In genomic region chr15:55743615-55743978, GRCh38 we compare ENCODE assay signal across 10 cellular contexts. TPM values are rescaled to one million over a fixed set of nuclear protein-coding genes. Genes with fewer than 3 reads are reported as not detected.
DNase-seq lines count a peak whose midpoint lies in the region; ATAC-seq and TF ChIP-seq lines count a peak whose summit lies in the region.
"Had no signal": no experiment of that assay in that cellular context is flagged by ENCODE, and none has a peak within 500 bp of the region (broad histone marks: within the 10 kb centered on the region; RNA-seq: fewer than 3 reads in every experiment).

No MANE protein-coding gene starts in this region.

- no peak for ATAC-seq in left lung
- no peak for ATAC-seq in GM18520 (IDR thresholded peaks at IDR 0.05; ENCODE audit: unreplicated experiment)
- no peak for ATAC-seq in GM21737 (IDR thresholded peaks at IDR 0.05; ENCODE audit: unreplicated experiment)

- H3K9me3 ChIP-seq in left lung, result no peaks in the 10 kb centered on the region
- no peaks in the 10 kb centered on the region for H3K9me3 ChIP-seq in stomach smooth muscle (ENCODE audit: control insufficient read depth in 2 of 2, low read length in 2 of 2)

- no peak for DNase-seq in T-helper 2 cell treated with Interferon-gamma antibody and Interleukin-4, amounts not matched to agents 5 μg/mL and 100 μg/mL, for 36 hours (ENCODE audit: low spot score)
- DNase-seq in T-helper 2 cell, result no peak
- no peak for DNase-seq in activated naive CD8-positive, alpha-beta T cell treated with anti-CD3 and anti-CD28 coated beads for 36 hours
- no peak for DNase-seq in left lung
- no peak for DNase-seq in RWPE1 (ENCODE audit: low spot score)
- DNase-seq: MV-4-11; stimulated activated naive CD4-positive, alpha-beta T cell had no signal

- peak overlapping the region; percentile 65 to 92 for H3K4me3 ChIP-seq in left lung
- H3K4me3 ChIP-seq in stomach smooth muscle (ENCODE audit: low read length in 2 of 2), result peak overlapping the region; percentile 90

- intact Hi-C loops in left lung (cut with DNase I), result no loop called here

- no peaks in the 10 kb centered on the region for H3K36me3 Mint-ChIP-seq in T-helper 2 cell treated with Interferon-gamma antibody and Interleukin-4, amounts not matched to agents 5 μg/mL and 100 μg/mL, for 36 hours (ENCODE audit: low read depth)
- no peaks in the 10 kb centered on the region for H3K36me3 Mint-ChIP-seq in activated naive CD8-positive, alpha-beta T cell treated with anti-CD3 and anti-CD28 coated beads for 36 hours

- peak overlapping the region; percentile 58 to 79 for H3K9ac ChIP-seq in stomach smooth muscle (ENCODE audit: low read length in 2 of 2)

- H3K27me3 Mint-ChIP-seq in T-helper 2 cell treated with Interferon-gamma antibody and Interleukin-4, amounts not matched to agents 5 μg/mL and 100 μg/mL, for 36 hours (ENCODE audit: low read depth), result peaks cover 34% of the 10 kb centered on the region
- H3K27me3 Mint-ChIP-seq in activated naive CD8-positive, alpha-beta T cell treated with anti-CD3 and anti-CD28 coated beads for 36 hours, result peaks cover 27% of the 10 kb centered on the region

- H3K27ac ChIP-seq in left lung (peak overlapping the region; percentile 67 to 85), stomach smooth muscle (ENCODE audit: low read length) (no peak overlapping the region), RWPE1 (no peak overlapping the region)

- H3K27me3 ChIP-seq in left lung (peaks cover 0 to 68% of the 10 kb centered on the region in 2 donors), stomach smooth muscle (ENCODE audit: control insufficient read depth in 1 of 2, insufficient read depth in 2 of 2, low read length in 2 of 2) (no peaks in the 10 kb centered on the region)

- no peak overlapping the region for H3K27ac Mint-ChIP-seq in T-helper 2 cell treated with Interferon-gamma antibody and Interleukin-4, amounts not matched to agents 5 μg/mL and 100 μg/mL, for 36 hours
- H3K27ac Mint-ChIP-seq in activated naive CD8-positive, alpha-beta T cell treated with anti-CD3 and anti-CD28 coated beads for 36 hours, result no peak overlapping the region

- H3K4me1 ChIP-seq in left lung (peaks cover 3 to 22% of the 10 kb centered on the region in 2 donors), stomach smooth muscle (ENCODE audit: control insufficient read depth, insufficient read depth, low read length) (peaks cover 6% of the 10 kb centered on the region)

- peak overlapping the region; percentile 45 for H3K4me3 Mint-ChIP-seq in T-helper 2 cell treated with Interferon-gamma antibody and Interleukin-4, amounts not matched to agents 5 μg/mL and 100 μg/mL, for 36 hours
- H3K4me3 Mint-ChIP-seq in activated naive CD8-positive, alpha-beta T cell treated with anti-CD3 and anti-CD28 coated beads for 36 hours, result peak overlapping the region; percentile 63

- POLR2A ChIA-PET in RWPE1 (lab: Yijun Ruan, JAX; ENCODE audit: low non-redundant PET), result no interaction called here

- CTCF ChIA-PET in RWPE1 (lab: Yijun Ruan, JAX), result no interaction called here

- no peaks in the 10 kb centered on the region for H3K4me1 Mint-ChIP-seq in T-helper 2 cell treated with Interferon-gamma antibody and Interleukin-4, amounts not matched to agents 5 μg/mL and 100 μg/mL, for 36 hours (ENCODE audit: low read depth)
- no peaks in the 10 kb centered on the region for H3K4me1 Mint-ChIP-seq in activated naive CD8-positive, alpha-beta T cell treated with anti-CD3 and anti-CD28 coated beads for 36 hours

- H3K36me3 ChIP-seq in left lung (no peaks in the 10 kb centered on the region), stomach smooth muscle (ENCODE audit: control insufficient read depth in 2 of 2, insufficient read depth in 2 of 2, low read length in 2 of 2) (no peaks in the 10 kb centered on the region)

- TF ChIP-seq CTCF in left lung (IDR thresholded peaks at IDR 0.05) (no peak), RWPE1 (conservative IDR thresholded peaks at IDR 0.05; ENCODE audit: low read depth) (no peak)

- H3K9me3 Mint-ChIP-seq in T-helper 2 cell treated with Interferon-gamma antibody and Interleukin-4, amounts not matched to agents 5 μg/mL and 100 μg/mL, for 36 hours, result no peaks in the 10 kb centered on the region
- no peaks in the 10 kb centered on the region for H3K9me3 Mint-ChIP-seq in activated naive CD8-positive, alpha-beta T cell treated with anti-CD3 and anti-CD28 coated beads for 36 hours

RNA-seq across cellular contexts. Expression of gene PRTG, which starts 0.6 kb away (rescaled TPM):
- total RNA-seq in activated naive CD8-positive, alpha-beta T cell treated with anti-CD3 and anti-CD28 coated beads for 36 hours, result not detected
- 10 to 100 TPM in 1 of 2 donors, 1 to 10 TPM in 1; 7.5 to 10.7 TPM for total RNA-seq in left lung

Comparison
In these comparisons a context has a peak if more than half of its experiments do, and no peak if none do; other contexts are left out.
1. H3K27ac ChIP-seq: peak in left lung (2 of 2); none in stomach smooth muscle (single experiment) and RWPE1 (single experiment).
2. RNA of gene PRTG, which starts 0.6 kb away (total RNA-seq): 7.5 to 10.7 TPM in left lung; not detected in activated naive CD8-positive, alpha-beta T cell treated with anti-CD3 and anti-CD28 coated beads for 36 hours; every median in the first group is over 4 times any median in the second.